14 cellular contexts compared by ENCODE assay signal in the genomic region with DNA sequence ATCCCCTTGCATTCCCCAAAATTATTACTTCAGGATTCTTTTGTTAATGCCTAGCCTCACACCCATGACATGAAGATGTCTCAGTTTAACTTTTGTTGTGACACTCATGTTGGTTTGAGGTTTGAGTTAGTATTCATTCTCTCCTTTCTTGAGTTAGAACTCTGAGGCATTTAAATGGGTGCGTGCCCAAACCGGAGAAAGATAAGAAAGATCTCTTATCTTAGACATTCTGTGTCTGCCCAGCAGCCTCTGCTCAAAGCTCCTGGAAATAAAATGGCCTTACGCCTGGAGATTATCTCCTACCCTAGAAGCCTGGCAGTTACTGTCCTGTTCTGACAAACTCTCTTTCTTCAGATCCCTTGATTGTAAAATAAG. TPM values are rescaled to one million over a fixed set of nuclear protein-coding genes. Genes with fewer than 3 reads are reported as not detected.
A peak's percentile ranks its signal among the peaks of the same experiment; 100 is the strongest.
DNase-seq lines count a peak whose midpoint lies in the region; ATAC-seq, FAIRE-seq and TF ChIP-seq lines count a peak whose summit lies in the region.
"Had no signal": no experiment of that assay in that cellular context is flagged by ENCODE, and none has a peak within 500 bp of the region (broad histone marks: within the 10 kb centered on the region; RNA-seq: fewer than 3 reads in every experiment).

No MANE protein-coding gene starts in this region.

- H3K4me2 ChIP-seq in HepG2 (ENCODE audit: low read depth, low read length): peak overlapping the region; percentile 55

- WGBS in HepG2 (ENCODE audit: low lambda C conversion rate): 67% methylated on average over 3 of the region's 3 CpGs

- H3K4me3 Mint-ChIP-seq in activated naive CD4-positive, alpha-beta T cell treated with anti-CD3 and anti-CD28 coated beads for 36 hours: no peak overlapping the region
- no peak overlapping the region for H3K4me3 Mint-ChIP-seq in activated B cell treated with CpG ODN at 0.5 μM for 24 hours
- H3K4me3 Mint-ChIP-seq: neural crest cell had no signal

- FAIRE-seq in HepG2 (lab: Jason Lieb, UNC): no peak
- FAIRE-seq: urothelium cell line had no signal

- no peak for TF ChIP-seq RAD21 in HepG2 (CRISPR knock-in tag; IDR thresholded peaks at IDR 0.05)

- H3K4me1 Mint-ChIP-seq in activated naive CD4-positive, alpha-beta T cell treated with anti-CD3 and anti-CD28 coated beads for 36 hours (ENCODE audit: low read depth): peaks cover 61% of the 10 kb centered on the region
- peaks cover 50% of the 10 kb centered on the region for H3K4me1 Mint-ChIP-seq in activated B cell treated with CpG ODN at 0.5 μM for 24 hours

- ATAC-seq in activated naive CD4-positive, alpha-beta T cell treated with anti-CD3 and anti-CD28 coated beads, Interleukin-2, amount 50 U/mL, for 72 hours: peak; percentile 18 to 26
- no peak for ATAC-seq in activated B cell treated with CpG ODN at 0.5 μM for 24 hours (ENCODE audit: low read depth)
- ATAC-seq in HepG2: no peak
- ATAC-seq in GM21786 (IDR thresholded peaks at IDR 0.05; ENCODE audit: unreplicated experiment): no peak
- no peak for ATAC-seq in HG03457 (IDR thresholded peaks at IDR 0.05; ENCODE audit: unreplicated experiment)

- H3K36me3 ChIP-seq in HepG2 (replicated peaks in 1 of 2; ENCODE audit: control insufficient read depth in 1 of 2, insufficient read depth in 2 of 2, low read length in 2 of 2): no peaks in the 10 kb centered on the region
- H3K36me3 ChIP-seq in subcutaneous abdominal adipose tissue (ENCODE audit: control insufficient read depth in 5 of 5, insufficient read depth in 5 of 5, low read length in 5 of 5): peaks cover 0 to 6% (median 2%) of the 10 kb centered on the region in 5 donors

- intact Hi-C loops in activated naive CD4-positive, alpha-beta T cell treated with anti-CD3 and anti-CD28 coated beads for 36 hours (cut with micrococcal nuclease): no loop called here
- intact Hi-C loops in activated B cell treated with CpG ODN at 0.5 μM for 24 hours (cut with micrococcal nuclease) (no loop called here), HepG2 (cut with micrococcal nuclease; ENCODE audit: unreplicated experiment) (no loop called here)

- BruUV-seq in HepG2 (replicated peaks; lab: Mats Ljungman, UMichigan): no TSS peak

- H3K36me3 Mint-ChIP-seq in activated naive CD4-positive, alpha-beta T cell treated with anti-CD3 and anti-CD28 coated beads, Interleukin-2, amount 50 U/mL, for 72 hours: peaks cover 0 to 4% of the 10 kb centered on the region in 2 donors
- no peaks in the 10 kb centered on the region for H3K36me3 Mint-ChIP-seq in activated naive CD4-positive, alpha-beta T cell treated with anti-CD3 and anti-CD28 coated beads for 36 hours (ENCODE audit: low read depth)
- H3K36me3 Mint-ChIP-seq in activated B cell treated with CpG ODN at 0.5 μM for 24 hours (ENCODE audit: low read depth): peaks cover 22% of the 10 kb centered on the region

- no peaks in the 10 kb centered on the region for H3K79me2 ChIP-seq in HepG2 (ENCODE audit: insufficient read depth, low read length)

- H4K20me1 ChIP-seq in HepG2 (ENCODE audit: insufficient read depth, low read length): no peaks in the 10 kb centered on the region

- H3K9me3 ChIP-seq in HepG2 (ENCODE audit: low read length): no peaks in the 10 kb centered on the region
- H3K9me3 ChIP-seq in subcutaneous abdominal adipose tissue (ENCODE audit: control insufficient read depth in 5 of 5, low read length in 5 of 5): no peaks in the 10 kb centered on the region

- peak overlapping the region; percentile 87 for H3K27ac ChIP-seq in HepG2 (ENCODE audit: extremely low read length, insufficient read depth, low read length)
- H3K27ac ChIP-seq in subcutaneous abdominal adipose tissue (ENCODE audit: low read depth, low read length): peak overlapping the region; percentile 51

- no peak for TF ChIP-seq EP300 in HepG2 (IDR thresholded peaks at IDR 0.05; ENCODE audit: low read depth in 2 of 2, low read length in 2 of 2)
- no peak for TF ChIP-seq EP300 in HepG2 (CRISPR knock-in tag; IDR thresholded peaks at IDR 0.05; ENCODE audit: borderline replicate concordance)

- H3K4me1 ChIP-seq in HepG2 (ENCODE audit: insufficient read depth, low read length) (peaks cover 59% of the 10 kb centered on the region), subcutaneous abdominal adipose tissue (ENCODE audit: control insufficient read depth in 5 of 5, insufficient read depth in 5 of 5, low read length in 5 of 5) (peaks cover 11 to 49% (median 34%) of the 10 kb centered on the region in 5 donors)

- H3K27me3 ChIP-seq in HepG2 (ENCODE audit: control insufficient read depth in 1 of 2, insufficient read depth in 2 of 2, low read length in 2 of 2) (no peaks in the 10 kb centered on the region), subcutaneous abdominal adipose tissue (ENCODE audit: control insufficient read depth in 5 of 5, insufficient read depth in 4 of 5, low read length in 5 of 5) (no peaks in the 10 kb centered on the region)

- no peak overlapping the region for H3K4me3 ChIP-seq in HepG2 (replicated peaks in 1 of 3; ENCODE audit: insufficient read depth in 1 of 3, low read depth in 2 of 3, low read length in 3 of 3)
- no peak overlapping the region for H3K4me3 ChIP-seq in subcutaneous abdominal adipose tissue (ENCODE audit: low read depth in 1 of 5, low read length in 5 of 5)

- no peaks in the 10 kb centered on the region for H3K27me3 Mint-ChIP-seq in activated naive CD4-positive, alpha-beta T cell treated with anti-CD3 and anti-CD28 coated beads for 36 hours (ENCODE audit: low read depth)
- no peaks in the 10 kb centered on the region for H3K27me3 Mint-ChIP-seq in activated B cell treated with CpG ODN at 0.5 μM for 24 hours

- POLR2A ChIA-PET in activated B cell treated with CpG ODN at 0.5 μM for 24 hours (lab: Charles Lee) (no interaction called here), HepG2 (lab: Yijun Ruan, JAX) (interaction anchor here (1.2 to 1.6 kb wide), 4 partner anchors 26 to 44 kb away, joined by 3 to 12 read pairs (median 4); no protein-coding TSS in a partner anchor)

- no peaks in the 10 kb centered on the region for H3K9me3 Mint-ChIP-seq in activated naive CD4-positive, alpha-beta T cell treated with anti-CD3 and anti-CD28 coated beads, Interleukin-2, amount 50 U/mL, for 72 hours
- H3K9me3 Mint-ChIP-seq in activated naive CD4-positive, alpha-beta T cell treated with anti-CD3 and anti-CD28 coated beads for 36 hours: no peaks in the 10 kb centered on the region
- no peaks in the 10 kb centered on the region for H3K9me3 Mint-ChIP-seq in activated B cell treated with CpG ODN at 0.5 μM for 24 hours
- H3K9me3 Mint-ChIP-seq: neural crest cell had no signal

- no peak for TF ChIP-seq POLR2A in HepG2 (IDR thresholded peaks at IDR 0.05; ENCODE audit: insufficient read depth in 1 of 2, low read depth in 2 of 2, low read length in 2 of 2)

- CTCF ChIA-PET in activated naive CD4-positive, alpha-beta T cell treated with anti-CD3 and anti-CD28 coated beads for 36 hours (lab: Charles Lee): interaction anchor here (0.8 to 1.0 kb wide), 2 partner anchors 18 to 19 kb away, joined by 3 read pairs; no protein-coding TSS in a partner anchor
- CTCF ChIA-PET in activated B cell treated with CpG ODN at 0.5 μM for 24 hours (lab: Charles Lee) (no interaction called here), HepG2 (lab: Yijun Ruan, JAX; ENCODE audit: low intra/inter-chr PET ratio, low total read pairs) (no interaction called here)

- no peak overlapping the region for H2AFZ ChIP-seq in HepG2 (ENCODE audit: low read length)

- H3K9ac ChIP-seq in HepG2 (ENCODE audit: insufficient read depth, low read depth, low read length) (peak overlapping the region; percentile 59), subcutaneous abdominal adipose tissue (ENCODE audit: low read length in 5 of 5) (no peak overlapping the region)

- DNase-seq in activated naive CD4-positive, alpha-beta T cell treated with anti-CD3 and anti-CD28 coated beads, Interleukin-2, amount 50 U/mL, for 72 hours (ENCODE audit: low spot score in 2 of 2): no peak
- no peak for DNase-seq in activated naive CD4-positive, alpha-beta T cell treated with anti-CD3 and anti-CD28 coated beads for 36 hours
- DNase-seq in activated B cell treated with CpG ODN at 0.5 μM for 24 hours (no peak), HepG2 (ENCODE audit: low spot score) (no peak), NCI-H2081 (lab: John Stamatoyannopoulos, UW) (no peak)
- DNase-seq: activated CD8-positive, alpha-beta memory T cell treated with anti-CD3 and anti-CD28 coated beads, Interleukin-2, amount 50 U/mL, for 4 hours; NCI-H146; NCI-H526 treated with DMSO at 0.1 percent for 48 hours; stimulated activated CD4-positive, alpha-beta T cell treated with anti-CD3 and anti-CD28 coated beads, Interleukin-12 subunit alpha, Interleukin-12 subunit beta, amount 100 ng/mL, for 4 hours had no signal

- TF ChIP-seq CTCF in activated B cell treated with CpG ODN at 0.5 μM for 24 hours (IDR thresholded peaks at IDR 0.05) (no peak), HepG2 (CRISPR knock-in tag; IDR thresholded peaks at IDR 0.05) (no peak)

- in situ Hi-C loops in HepG2 (cut with HindIII; ENCODE audit: extremely low pct_ligation_motif_present, low pct_unique_long_range_greater_than_20kb): no loop called here

- no peak overlapping the region for H3K27ac Mint-ChIP-seq in activated naive CD4-positive, alpha-beta T cell treated with anti-CD3 and anti-CD28 coated beads, Interleukin-2, amount 50 U/mL, for 72 hours
- H3K27ac Mint-ChIP-seq in activated naive CD4-positive, alpha-beta T cell treated with anti-CD3 and anti-CD28 coated beads for 36 hours: no peak overlapping the region
- H3K27ac Mint-ChIP-seq in activated B cell treated with CpG ODN at 0.5 μM for 24 hours: peak overlapping the region; percentile 11

RNA-seq across cellular contexts. Expression of a gene that starts 26.3 kb away (rescaled TPM):
- total RNA-seq in activated naive CD4-positive, alpha-beta T cell treated with anti-CD3 and anti-CD28 coated beads, Interleukin-2, amount 50 U/mL, for 72 hours: 10 to 100 TPM; 15.7 to 16.7 TPM
- 10 to 100 TPM; 10.5 to 11.8 TPM for total RNA-seq in activated naive CD4-positive, alpha-beta T cell treated with anti-CD3 and anti-CD28 coated beads for 36 hours
- total RNA-seq in activated B cell treated with CpG ODN at 0.5 μM for 24 hours (30.5 and 30.8 TPM in 2 replicates), HepG2 (2016; rRNA removed; fragmentation: Illumina TruSeq; extraction: Trizol) (8.3 and 11.6 TPM in 2 replicates)
- total RNA-seq in HepG2 (2016; cell fraction: cytosol; rRNA removed; fragmentation: Illumina TruSeq; extraction: Trizol; ENCODE audit: low read depth): 4.0 and 4.2 TPM in 2 replicates
- 8.5 and 10.6 TPM in 2 replicates for total RNA-seq in HepG2 (2016; cell fraction: insoluble cytoplasmic fraction; rRNA removed; fragmentation: Illumina TruSeq; extraction: Trizol)
- 15.7 and 18.8 TPM in 2 replicates for total RNA-seq in HepG2 (2016; cell fraction: membrane; rRNA removed; fragmentation: Illumina TruSeq; extraction: Trizol)
- 6.4 and 7.2 TPM in 2 replicates for total RNA-seq in HepG2 (2016; cell fraction: nucleus; rRNA removed; fragmentation: Illumina TruSeq; extraction: Trizol)
- polyA plus RNA-seq in HepG2 (2011; rRNA removed): 12.3 and 14.9 TPM in 2 replicates
- 18.7 and 19.4 TPM in 2 replicates for polyA plus RNA-seq in HepG2 (2011; cell fraction: cytosol; rRNA removed)
- 8.0 and 9.0 TPM in 2 replicates for polyA plus RNA-seq in HepG2 (2011; cell fraction: nucleus; rRNA removed)
- polyA plus RNA-seq in HepG2 (2012): 11.9 and 14.7 TPM in 2 replicates
- 2.6 and 2.8 TPM in 2 replicates for polyA plus RNA-seq in HepG2 (2016; cell fraction: cytosol; fragmentation: Illumina TruSeq; extraction: Trizol; ENCODE audit: low read depth)
- polyA plus RNA-seq in HepG2 (2016; cell fraction: insoluble cytoplasmic fraction; fragmentation: Illumina TruSeq; extraction: Trizol; ENCODE audit: low read depth): 10.0 and 11.7 TPM in 2 replicates
- polyA plus RNA-seq in HepG2 (2016; cell fraction: membrane; fragmentation: Illumina TruSeq; extraction: Trizol; ENCODE audit: low read depth): 10.4 and 14.8 TPM in 2 replicates
- 9.0 and 9.1 TPM in 2 replicates for polyA plus RNA-seq in HepG2 (2016; cell fraction: nucleus; fragmentation: Illumina TruSeq; extraction: Trizol; ENCODE audit: insufficient read depth, low read depth)
- 33.2 and 39.2 TPM in 2 replicates for polyA minus RNA-seq in HepG2 (2011; rRNA and poly(A)+ RNA removed; ENCODE audit: low replicate concordance)
- 12.8 and 18.7 TPM in 2 replicates for polyA minus RNA-seq in HepG2 (2011; cell fraction: cytosol; rRNA and poly(A)+ RNA removed)
- polyA minus RNA-seq in HepG2 (2011; cell fraction: nucleus; rRNA and poly(A)+ RNA removed): 6.4 and 8.5 TPM in 2 replicates

RNA-seq across cellular contexts. Expression of a gene that starts 55.7 kb away (rescaled TPM):
- total RNA-seq in activated naive CD4-positive, alpha-beta T cell treated with anti-CD3 and anti-CD28 coated beads, Interleukin-2, amount 50 U/mL, for 72 hours: 10 to 100 TPM in 1 of 2 donors, 1 to 10 TPM in 1; 8.3 to 16.5 TPM
- total RNA-seq in activated naive CD4-positive, alpha-beta T cell treated with anti-CD3 and anti-CD28 coated beads for 36 hours: 1 to 10 TPM; 8.7 to 9.4 TPM
- total RNA-seq in activated B cell treated with CpG ODN at 0.5 μM for 24 hours (22.1 and 28.9 TPM in 2 replicates), HepG2 (2016; rRNA removed; fragmentation: Illumina TruSeq; extraction: Trizol) (20.6 and 21.1 TPM in 2 replicates)
- total RNA-seq in HepG2 (2016; cell fraction: cytosol; rRNA removed; fragmentation: Illumina TruSeq; extraction: Trizol; ENCODE audit: low read depth): 3.3 and 5.4 TPM in 2 replicates
- total RNA-seq in HepG2 (2016; cell fraction: insoluble cytoplasmic fraction; rRNA removed; fragmentation: Illumina TruSeq; extraction: Trizol): 20.6 and 21.4 TPM in 2 replicates
- total RNA-seq in HepG2 (2016; cell fraction: membrane; rRNA removed; fragmentation: Illumina TruSeq; extraction: Trizol): 11.4 and 11.6 TPM in 2 replicates
- 28.0 and 31.8 TPM in 2 replicates for total RNA-seq in HepG2 (2016; cell fraction: nucleus; rRNA removed; fragmentation: Illumina TruSeq; extraction: Trizol)
- 12.8 and 13.2 TPM in 2 replicates for polyA plus RNA-seq in HepG2 (2011; rRNA removed)
- polyA plus RNA-seq in HepG2 (2011; cell fraction: cytosol; rRNA removed): 5.4 and 6.9 TPM in 2 replicates
- 22.9 and 27.4 TPM in 2 replicates for polyA plus RNA-seq in HepG2 (2011; cell fraction: nucleus; rRNA removed)
- 3.6 and 9.3 TPM in 2 replicates for polyA plus RNA-seq in HepG2 (2012)
- polyA plus RNA-seq in HepG2 (2016; cell fraction: cytosol; fragmentation: Illumina TruSeq; extraction: Trizol; ENCODE audit: low read depth): 3.8 and 4.0 TPM in 2 replicates
- polyA plus RNA-seq in HepG2 (2016; cell fraction: insoluble cytoplasmic fraction; fragmentation: Illumina TruSeq; extraction: Trizol; ENCODE audit: low read depth): 19.3 and 19.8 TPM in 2 replicates
- 7.4 and 7.7 TPM in 2 replicates for polyA plus RNA-seq in HepG2 (2016; cell fraction: membrane; fragmentation: Illumina TruSeq; extraction: Trizol; ENCODE audit: low read depth)
- 35.9 and 39.3 TPM in 2 replicates for polyA plus RNA-seq in HepG2 (2016; cell fraction: nucleus; fragmentation: Illumina TruSeq; extraction: Trizol; ENCODE audit: insufficient read depth, low read depth)
- polyA minus RNA-seq in HepG2 (2011; rRNA and poly(A)+ RNA removed; ENCODE audit: low replicate concordance): 40.1 and 60.7 TPM in 2 replicates
- polyA minus RNA-seq in HepG2 (2011; cell fraction: cytosol; rRNA and poly(A)+ RNA removed): 4.2 and 4.6 TPM in 2 replicates
- polyA minus RNA-seq in HepG2 (2011; cell fraction: nucleus; rRNA and poly(A)+ RNA removed): 22.6 and 30.6 TPM in 2 replicates

RNA-seq across cellular contexts. Expression of a gene that starts 55.9 kb away (rescaled TPM):
- 1 to 10 TPM; 5.7 to 6.8 TPM for total RNA-seq in activated naive CD4-positive, alpha-beta T cell treated with anti-CD3 and anti-CD28 coated beads, Interleukin-2, amount 50 U/mL, for 72 hours
- 1 to 10 TPM; 3.9 TPM for total RNA-seq in activated naive CD4-positive, alpha-beta T cell treated with anti-CD3 and anti-CD28 coated beads for 36 hours
- total RNA-seq in activated B cell treated with CpG ODN at 0.5 μM for 24 hours (4.1 and 5.1 TPM in 2 replicates), HepG2 (2016; rRNA removed; fragmentation: Illumina TruSeq; extraction: Trizol) (6.6 and 10.0 TPM in 2 replicates)
- 2.5 and 2.7 TPM in 2 replicates for total RNA-seq in HepG2 (2016; cell fraction: cytosol; rRNA removed; fragmentation: Illumina TruSeq; extraction: Trizol; ENCODE audit: low read depth)
- total RNA-seq in HepG2 (2016; cell fraction: insoluble cytoplasmic fraction; rRNA removed; fragmentation: Illumina TruSeq; extraction: Trizol): 6.6 and 10.2 TPM in 2 replicates
- 3.3 and 3.5 TPM in 2 replicates for total RNA-seq in HepG2 (2016; cell fraction: membrane; rRNA removed; fragmentation: Illumina TruSeq; extraction: Trizol)
- total RNA-seq in HepG2 (2016; cell fraction: nucleus; rRNA removed; fragmentation: Illumina TruSeq; extraction: Trizol): 2.8 and 3.0 TPM in 2 replicates
- 3.9 and 5.2 TPM in 2 replicates for polyA plus RNA-seq in HepG2 (2011; rRNA removed)
- polyA plus RNA-seq in HepG2 (2011; cell fraction: cytosol; rRNA removed): 2.9 and 3.4 TPM in 2 replicates
- 1.2 and 1.4 TPM in 2 replicates for polyA plus RNA-seq in HepG2 (2011; cell fraction: nucleus; rRNA removed)
- 5.8 TPM in 2 replicates for polyA plus RNA-seq in HepG2 (2012)
- 3.3 and 3.9 TPM in 2 replicates for polyA plus RNA-seq in HepG2 (2016; cell fraction: cytosol; fragmentation: Illumina TruSeq; extraction: Trizol; ENCODE audit: low read depth)
- polyA plus RNA-seq in HepG2 (2016; cell fraction: insoluble cytoplasmic fraction; fragmentation: Illumina TruSeq; extraction: Trizol; ENCODE audit: low read depth): 10.6 and 12.6 TPM in 2 replicates
- polyA plus RNA-seq in HepG2 (2016; cell fraction: membrane; fragmentation: Illumina TruSeq; extraction: Trizol; ENCODE audit: low read depth): 2.9 and 3.5 TPM in 2 replicates
- 4.1 and 5.5 TPM in 2 replicates for polyA plus RNA-seq in HepG2 (2016; cell fraction: nucleus; fragmentation: Illumina TruSeq; extraction: Trizol; ENCODE audit: insufficient read depth, low read depth)
- polyA minus RNA-seq in HepG2 (2011; rRNA and poly(A)+ RNA removed; ENCODE audit: low replicate concordance): 0.94 and 3.1 TPM in 2 replicates
- 1.3 and 1.5 TPM in 2 replicates for polyA minus RNA-seq in HepG2 (2011; cell fraction: cytosol; rRNA and poly(A)+ RNA removed)
- 1.4 and 1.7 TPM in 2 replicates for polyA minus RNA-seq in HepG2 (2011; cell fraction: nucleus; rRNA and poly(A)+ RNA removed)

Comparison
In these comparisons a context has a peak if more than half of its experiments do, and no peak if none do; other contexts are left out.
1. ATAC-seq: peak in activated naive CD4-positive, alpha-beta T cell treated with anti-CD3 and anti-CD28 coated beads, Interleukin-2, amount 50 U/mL, for 72 hours (2 of 2); none in activated B cell treated with CpG ODN at 0.5 μM for 24 hours (single experiment), HepG2 (single experiment), GM21786 (single experiment) and HG03457 (single experiment).